In the genomic region with DNA sequence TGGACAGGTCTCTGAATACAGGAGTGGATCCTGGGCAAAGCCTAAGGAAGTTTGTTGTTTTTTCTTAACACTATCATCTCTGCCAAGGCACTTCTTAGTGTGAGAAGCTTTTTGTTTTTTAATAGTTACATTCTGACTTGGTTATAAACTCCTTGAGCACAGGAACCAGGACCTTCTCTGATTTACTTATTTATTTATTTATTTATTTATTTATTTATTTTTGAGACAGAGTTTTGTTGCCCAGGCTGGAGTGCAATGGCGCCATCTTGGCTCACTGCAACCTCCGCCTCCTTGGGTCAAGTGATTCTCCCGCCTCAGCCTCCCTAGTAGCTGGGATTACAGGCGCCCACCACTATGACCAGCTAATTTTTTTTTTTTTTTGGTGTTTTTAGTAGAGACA, we compare ENCODE assay signal across 31 cellular contexts. TPM values are rescaled to one million over a fixed set of nuclear protein-coding genes. Genes with fewer than 3 reads are reported as not detected.
"Had no signal": no experiment of that assay in that cellular context is flagged by ENCODE, and none has a peak within 500 bp of the region (broad histone marks: within the 10 kb centered on the region; RNA-seq: fewer than 3 reads in every experiment).

No MANE protein-coding gene starts in this region.

- H3K9ac ChIP-seq: parathyroid adenoma had no signal

- H3K4me1 ChIP-seq: colonic mucosa had no signal

- H3K27me3 ChIP-seq: colonic mucosa, foreskin keratinocyte, gastroesophageal sphincter, heart left ventricle, hepatocyte, left lung, sigmoid colon, testis, transverse colon, upper lobe of right lung, uterus had no signal

- H3K4me2 ChIP-seq: hepatocyte had no signal

- FAIRE-seq: islet of Langerhans had no signal

- DNase-seq: colonic mucosa; effector CD8-positive, alpha-beta T cell; endodermal cell; foreskin keratinocyte; heart left ventricle; left cardiac atrium; left lung; mesenchymal stem cell; mucosa of descending colon; naive B cell; right cardiac atrium; sigmoid colon; stimulated activated CD4-positive, alpha-beta T cell treated with anti-CD3 and anti-CD28 coated beads, Interleukin-2, amount 100 ng/mL, for 24 hours; stimulated activated CD4-positive, alpha-beta T cell treated with anti-CD3 and anti-CD28 coated beads, Interleukin-4, amount 100 ng/mL, for 24 hours; stimulated activated naive CD4-positive, alpha-beta T cell treated with Interleukin-2 at 50 U/mL for 16 hours; substantia nigra; testis; transverse colon; upper lobe of right lung; uterus had no signal

- H3K4me3 ChIP-seq: colonic mucosa, gastroesophageal sphincter, heart left ventricle, hepatocyte, left lung, mucosa of descending colon, prostate gland, sigmoid colon, testis, transverse colon, upper lobe of right lung, uterus had no signal

- H2AFZ ChIP-seq: hepatocyte, parathyroid adenoma had no signal

- ATAC-seq: esophagus mucosa; foreskin keratinocyte; gastroesophageal sphincter; heart left ventricle; left cardiac atrium; left lung; mucosa of descending colon; natural killer cell treated with Interleukin-12 subunit alpha and Interleukin-12 subunit beta and Interleukin-15 and Interleukin-18, amount 100 ng/mL, for 72 hours; right cardiac atrium; stimulated activated effector memory CD8-positive, alpha-beta T cell treated with anti-CD3 and anti-CD28 coated beads, Interleukin-12 subunit alpha, Interleukin-12 subunit beta, amount 100 ng/mL, for 72 hours; upper lobe of right lung had no signal

- H3K36me3 ChIP-seq: colonic mucosa, prostate gland, uterus had no signal

- H3K27ac ChIP-seq: colonic mucosa, foreskin keratinocyte, heart left ventricle, hepatocyte, parathyroid adenoma, prostate gland, testis, upper lobe of right lung, uterus had no signal

- H3K9me3 ChIP-seq: colonic mucosa, gastroesophageal sphincter, heart left ventricle, left lung, mucosa of descending colon, prostate gland, sigmoid colon, testis, transverse colon, upper lobe of right lung, uterus had no signal

RNA-seq across cellular contexts. Expression of a gene that starts 30.7 kb away (rescaled TPM):
- total RNA-seq: heart left ventricle; left cardiac atrium; lung microvascular endothelial cell; natural killer cell treated with Interleukin-12 subunit alpha and Interleukin-12 subunit beta and Interleukin-15 and Interleukin-18, amount 100 ng/mL, for 72 hours; renal cortical epithelial cell; right cardiac atrium; sigmoid colon; skeletal muscle tissue; transverse colon; uterus had no signal
- polyA plus RNA-seq: heart left ventricle, right cardiac atrium had no signal

RNA-seq across cellular contexts. Expression of a gene that starts 48.2 kb away (rescaled TPM):
- total RNA-seq: skeletal muscle tissue had no signal
